18 cellular contexts compared by ENCODE assay signal in the genomic region with DNA sequence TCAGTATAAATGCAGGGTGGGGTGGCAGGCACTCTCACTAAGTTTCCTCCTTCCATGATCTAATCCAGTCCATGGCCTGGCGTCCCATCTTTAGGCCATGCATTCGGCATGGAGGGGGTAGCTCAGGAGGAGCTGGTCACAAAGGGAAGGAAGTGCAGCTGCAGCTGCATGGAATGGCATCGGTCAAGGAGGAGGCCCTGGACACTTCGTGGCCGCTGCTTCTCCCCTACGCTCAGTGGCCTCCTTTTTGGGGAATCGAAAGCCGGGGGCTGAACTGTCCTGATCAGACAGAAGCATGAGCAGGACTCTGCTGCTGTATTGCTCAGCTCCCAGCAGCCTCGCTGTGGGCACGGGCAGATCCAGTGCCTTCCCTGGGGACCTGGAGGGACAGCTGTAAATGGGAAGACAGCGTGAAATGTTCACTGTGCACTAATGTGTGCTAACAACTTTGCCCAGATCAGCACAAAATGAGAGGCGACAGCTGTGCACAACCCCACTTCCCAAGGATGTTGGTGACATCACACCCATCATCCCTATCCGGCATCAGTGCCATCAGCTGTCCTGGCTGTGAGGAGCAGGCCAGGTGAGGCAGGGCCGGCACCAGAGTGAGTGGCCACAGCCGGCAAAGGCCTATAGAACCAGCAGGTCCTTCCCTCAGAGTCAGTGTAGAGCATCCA.
"Had no signal": no experiment of that assay in that cellular context is flagged by ENCODE, and none has a peak within 500 bp of the region (broad histone marks: within the 10 kb centered on the region; RNA-seq: fewer than 3 reads in every experiment).

No MANE protein-coding gene starts in this region.

- DNase-seq: effector memory CD4-positive, alpha-beta T cell; kidney glomerular epithelial cell; natural killer cell; ovary; right lobe of liver; spleen; stimulated activated CD4-positive, alpha-beta T cell treated with anti-CD3 and anti-CD28 coated beads, Interleukin-15, amount 100 ng/mL, for 24 hours; stimulated activated CD4-positive, alpha-beta T cell treated with anti-CD3 and anti-CD28 coated beads, Interleukin-1b, Interleukin-23, amount 100 ng/mL, for 48 hours; stimulated activated CD4-positive, alpha-beta T cell treated with anti-CD3 and anti-CD28 coated beads, Interleukin-4, amount 100 ng/mL, for 24 hours; stomach; transverse colon had no signal

- H3K4me3 ChIP-seq: gastroesophageal sphincter, hepatocyte, ovary, prostate gland, right lobe of liver, spleen, stomach, thoracic aorta, transverse colon had no signal

- FAIRE-seq: endometrium had no signal

- ATAC-seq: esophagus mucosa; gastroesophageal sphincter; natural killer cell; right lobe of liver; stimulated activated memory B cell treated with anti-CD40 and anti-IgM and Interleukin-4, amounts not matched to agents 10 μg/mL and 1 μg/mL and 100 μg/mL, for 72 hours had no signal

- H3K27ac ChIP-seq: gastroesophageal sphincter, hepatocyte, ovary, prostate gland, right lobe of liver, spleen, stomach, thoracic aorta, transverse colon had no signal

- H3K36me3 ChIP-seq: gastroesophageal sphincter, ovary, prostate gland, right lobe of liver, spleen, stomach, thoracic aorta, transverse colon had no signal

- H3K9me3 ChIP-seq: gastroesophageal sphincter, ovary, prostate gland, right lobe of liver, spleen, stomach, thoracic aorta, transverse colon had no signal

- H3K27me3 ChIP-seq: gastroesophageal sphincter, hepatocyte, ovary, right lobe of liver, spleen, stomach, transverse colon had no signal

- H3K4me1 ChIP-seq: gastroesophageal sphincter, prostate gland, right lobe of liver, spleen, stomach, transverse colon had no signal
